1 cellular context compared by ENCODE assay signal in genomic region chr13:50123862-50124535, GRCh38.
TF ChIP-seq lines count a peak whose summit lies in the region.

No MANE protein-coding gene starts in this region.

TF ChIP-seq in HepG2, 621 proteins besides CTCF, POLR2A, EP300 and RAD21 (continued from another document and continues in another):
- TF ChIP-seq HMGXB4 (CRISPR knock-in tag; IDR thresholded peaks at IDR 0.05; ENCODE audit: borderline replicate concordance in 1 of 2, low read depth in 1 of 2) (peak in 1 of 2 experiments; percentile 74; a peak in 2 of 4 replicates), ZNF784 (CRISPR knock-in tag; IDR thresholded peaks at IDR 0.05; ENCODE audit: borderline replicate concordance) (no peak; the same call in 1 of the 2 replicates), RARG (CRISPR knock-in tag; IDR thresholded peaks at IDR 0.05; ENCODE audit: low read depth) (no peak), ZNF326 (CRISPR knock-in tag; IDR thresholded peaks at IDR 0.05; ENCODE audit: borderline replicate concordance) (no peak), ZBTB39 (CRISPR knock-in tag; IDR thresholded peaks at IDR 0.05) (no peak), ZBTB1 (CRISPR knock-in tag; IDR thresholded peaks at IDR 0.05; ENCODE audit: borderline replicate concordance) (0 out of 2 replicates have a peak, but pooled peaks have one; percentile 30), CERS6 (CRISPR knock-in tag; IDR thresholded peaks at IDR 0.05) (0 out of 2 replicates have a peak, but pooled peaks have one; percentile 12), TFE3 (CRISPR knock-in tag; IDR thresholded peaks at IDR 0.05) (peak; percentile 18; the same call in 1 of the 2 replicates), SOX6 (IDR thresholded peaks at IDR 0.05) (no peak), SOX6 (CRISPR knock-in tag; IDR thresholded peaks at IDR 0.05) (peak; percentile 79), PHF20 (CRISPR knock-in tag; IDR thresholded peaks at IDR 0.05) (peak; percentile 57; the same call in 1 of the 2 replicates), CEBPG (CRISPR knock-in tag; IDR thresholded peaks at IDR 0.05) (no peak), TAF1 (CRISPR knock-in tag; IDR thresholded peaks at IDR 0.05) (peak; percentile 71), PAX8 (CRISPR knock-in tag; IDR thresholded peaks at IDR 0.05; ENCODE audit: borderline replicate concordance) (0 out of 2 replicates have a peak, but pooled peaks have one; percentile 60), TBX2 (CRISPR knock-in tag; IDR thresholded peaks at IDR 0.05; ENCODE audit: borderline replicate concordance) (peak; percentile 64), ZNF17 (CRISPR knock-in tag; IDR thresholded peaks at IDR 0.05) (0 out of 2 replicates have a peak, but pooled peaks have one; percentile 43), HIC2 (CRISPR knock-in tag; IDR thresholded peaks at IDR 0.05; ENCODE audit: low read depth) (peak; percentile 89), ELF1 (CRISPR knock-in tag; IDR thresholded peaks at IDR 0.05) (peak; percentile 75), RBFOX2 (IDR thresholded peaks at IDR 0.05; ENCODE audit: low read depth, low read length) (peak; percentile 90), MIER3 (CRISPR knock-in tag; IDR thresholded peaks at IDR 0.05; ENCODE audit: borderline replicate concordance) (no peak), TOE1 (CRISPR knock-in tag; IDR thresholded peaks at IDR 0.05) (no peak; the same call in 1 of the 2 replicates), ZFY (CRISPR knock-in tag; IDR thresholded peaks at IDR 0.05) (peak; percentile 62), NONO (IDR thresholded peaks at IDR 0.05) (no peak), NONO (CRISPR knock-in tag; conservative IDR thresholded peaks at IDR 0.05) (peak; percentile 56), ZNF746 (CRISPR knock-in tag; IDR thresholded peaks at IDR 0.05) (peak; percentile 45; the same call in 1 of the 2 replicates), ZNF629 (CRISPR knock-in tag; conservative IDR thresholded peaks at IDR 0.05) (no peak), ZNF160 (CRISPR knock-in tag; IDR thresholded peaks at IDR 0.05) (peak; percentile 24; the same call in 1 of the 2 replicates), NCOA2 (CRISPR knock-in tag; IDR thresholded peaks at IDR 0.05) (no peak; the same call in 1 of the 2 replicates), KLF12 (CRISPR knock-in tag; IDR thresholded peaks at IDR 0.05; ENCODE audit: borderline replicate concordance) (peak; percentile 70), SATB2 (CRISPR knock-in tag; IDR thresholded peaks at IDR 0.05) (peak; percentile 73; the same call in 1 of the 2 replicates), SNAPC4 (CRISPR knock-in tag; IDR thresholded peaks at IDR 0.05) (no peak), PCBP1 (IDR thresholded peaks at IDR 0.05; ENCODE audit: borderline replicate concordance, low read depth, low read length) (no peak), ATAD3A (CRISPR knock-in tag; IDR thresholded peaks at IDR 0.05) (no peak), TMF1 (CRISPR knock-in tag; IDR thresholded peaks at IDR 0.05; ENCODE audit: low read depth) (peak; percentile 17; the same call in 1 of the 2 replicates), ZNF563 (CRISPR knock-in tag; IDR thresholded peaks at IDR 0.05) (peak; percentile 29; the same call in 1 of the 2 replicates), ZNF234 (CRISPR knock-in tag; conservative IDR thresholded peaks at IDR 0.05) (no peak; the same call in 1 of the 2 replicates), NFE2 (CRISPR knock-in tag; IDR thresholded peaks at IDR 0.05) (no peak), SMYD3 (CRISPR knock-in tag; IDR thresholded peaks at IDR 0.05) (no peak), ZNF883 (CRISPR knock-in tag; IDR thresholded peaks at IDR 0.05; ENCODE audit: not compliant biosample characterization) (peak; percentile 33), MXI1 (IDR thresholded peaks at IDR 0.05; ENCODE audit: borderline replicate concordance, low read depth, low read length) (peak; percentile 25; the same call in 1 of the 3 replicates), ZNF256 (CRISPR knock-in tag; conservative IDR thresholded peaks at IDR 0.05) (0 out of 2 replicates have a peak, but pooled peaks have one; percentile 18), ZNF704 (CRISPR knock-in tag; IDR thresholded peaks at IDR 0.05; ENCODE audit: borderline replicate concordance) (peak; percentile 16; the same call in 1 of the 2 replicates), ZNF281 (CRISPR knock-in tag; IDR thresholded peaks at IDR 0.05; ENCODE audit: borderline replicate concordance) (peak; percentile 32; the same call in 1 of the 2 replicates), ARNT (IDR thresholded peaks at IDR 0.05) (no peak), POLR2AphosphoS2 (IDR thresholded peaks at IDR 0.05; ENCODE audit: low read depth, low read length) (no peak), ZNF816 (CRISPR knock-in tag; IDR thresholded peaks at IDR 0.05; ENCODE audit: borderline replicate concordance) (no peak), GATAD1 (CRISPR knock-in tag; IDR thresholded peaks at IDR 0.05) (peak; percentile 41; the same call in 1 of the 2 replicates), NFYC (CRISPR knock-in tag; IDR thresholded peaks at IDR 0.05) (peak; percentile 73)
